Comparison of ENCODE assay signal across 1 cellular context in the genomic region with DNA sequence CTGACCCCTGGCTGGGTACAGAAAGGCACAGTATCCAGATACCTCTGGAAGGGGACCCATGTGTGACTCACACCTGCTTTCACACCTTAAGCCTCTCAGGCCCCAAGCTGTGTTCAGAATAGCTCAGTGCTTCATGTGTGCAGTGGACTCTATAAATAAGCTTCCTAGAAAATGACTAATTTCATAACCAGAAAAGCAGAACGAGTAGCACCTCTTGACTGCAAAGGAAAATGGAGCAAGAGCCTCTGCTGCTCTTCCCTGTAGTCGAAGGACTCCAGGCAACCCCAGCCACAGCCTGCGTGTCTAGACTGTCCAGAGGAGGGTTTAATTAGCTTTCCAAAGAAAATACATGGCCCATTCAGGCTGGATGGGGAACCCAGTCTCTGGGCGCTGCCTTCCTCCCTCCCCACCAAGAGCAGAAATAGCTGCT.
TF ChIP-seq lines count a peak whose summit lies in the region.

No MANE protein-coding gene starts in this region.

TF ChIP-seq in HepG2, 621 proteins besides CTCF, POLR2A, EP300 and RAD21:
- TF ChIP-seq ZNF598 (CRISPR knock-in tag; IDR thresholded peaks at IDR 0.05; ENCODE audit: borderline replicate concordance) (no peak), GATAD1 (CRISPR knock-in tag; IDR thresholded peaks at IDR 0.05) (no peak), RFXAP (CRISPR knock-in tag; IDR thresholded peaks at IDR 0.05; ENCODE audit: borderline replicate concordance) (no peak), MAFF (IDR thresholded peaks at IDR 0.05; ENCODE audit: low read depth, low read length) (no peak), CHD2 (IDR thresholded peaks at IDR 0.05; ENCODE audit: low read depth, low read length) (no peak), SALL1 (CRISPR knock-in tag; IDR thresholded peaks at IDR 0.05) (no peak)
